In the genomic region with DNA sequence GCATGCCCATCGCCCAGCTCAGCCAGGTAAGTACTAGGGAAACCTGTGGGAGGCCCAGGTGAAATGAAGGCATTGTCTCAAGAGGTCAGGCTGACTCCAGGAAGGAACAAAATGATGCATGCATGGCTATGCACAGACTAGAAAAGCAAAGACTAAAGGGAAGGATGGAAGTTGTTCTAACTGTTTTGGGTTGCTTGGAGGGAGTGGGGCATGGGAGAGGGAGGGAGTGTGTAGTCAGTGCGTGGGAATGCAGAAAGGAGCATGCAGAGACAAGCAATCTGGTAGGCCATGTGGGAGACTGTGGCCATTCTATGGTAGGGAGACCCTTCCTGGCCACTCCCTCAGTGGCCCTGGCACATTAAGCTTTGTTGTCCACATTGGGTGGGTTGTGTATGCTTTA, we compare ENCODE assay signal across 15 cellular contexts.
"Had no signal": no experiment of that assay in that cellular context is flagged by ENCODE, and none has a peak within 500 bp of the region (broad histone marks: within the 10 kb centered on the region; RNA-seq: fewer than 3 reads in every experiment).

No MANE protein-coding gene starts in this region.

- DNase-seq: activated CD4-positive, alpha-beta T cell treated with anti-CD3 and anti-CD28 coated beads, Interleukin-2, amount 10 ng/mL, durations not matched to agents 7 days and 5 days; activated CD4-positive, CD25-positive, alpha-beta regulatory T cell; activated CD8-positive, alpha-beta memory T cell treated with anti-CD3 and anti-CD28 coated beads for 24 hours; activated gamma-delta T cell treated with Interleukin-2 at 50 U/mL for 16 hours; amniotic stem cell; dermis blood vessel endothelial cell; natural killer cell; nucleus accumbens; small intestine; stomach had no signal

- H3K27ac Mint-ChIP-seq: activated CD4-positive, alpha-beta T cell treated with anti-CD3 and anti-CD28 coated beads, Interleukin-2, amount 10 ng/mL, durations not matched to agents 7 days and 5 days; activated naive CD8-positive, alpha-beta T cell; natural killer cell had no signal

- H3K4me3 ChIP-seq: right atrium auricular region, stomach, thoracic aorta had no signal

- H3K9me3 Mint-ChIP-seq: activated CD4-positive, alpha-beta T cell treated with anti-CD3 and anti-CD28 coated beads, Interleukin-2, amount 10 ng/mL, durations not matched to agents 7 days and 5 days; natural killer cell had no signal

- ATAC-seq: natural killer cell had no signal

- H3K36me3 ChIP-seq: right atrium auricular region, stomach, thoracic aorta had no signal

- H3K27me3 ChIP-seq: right atrium auricular region had no signal

- H3K27ac ChIP-seq: stomach, thoracic aorta had no signal

- H3K9me3 ChIP-seq: right atrium auricular region, stomach, thoracic aorta had no signal

- FAIRE-seq: islet of Langerhans, small intestine, TTC549 had no signal

- H3K36me3 Mint-ChIP-seq: activated naive CD8-positive, alpha-beta T cell; natural killer cell had no signal

- H3K4me3 Mint-ChIP-seq: activated CD4-positive, alpha-beta T cell treated with anti-CD3 and anti-CD28 coated beads, Interleukin-2, amount 10 ng/mL, durations not matched to agents 7 days and 5 days; activated naive CD8-positive, alpha-beta T cell; natural killer cell had no signal
